In genomic region chr9:134026561-134026960, GRCh38 we compare ENCODE assay signal across 8 cellular contexts. TPM values are rescaled to one million over a fixed set of nuclear protein-coding genes. Genes with fewer than 3 reads are reported as not detected.
DNase-seq lines count a peak whose midpoint lies in the region; ATAC-seq, FAIRE-seq and TF ChIP-seq lines count a peak whose summit lies in the region.
"Had no signal": no experiment of that assay in that cellular context is flagged by ENCODE, and none has a peak within 500 bp of the region (broad histone marks: within the 10 kb centered on the region; RNA-seq: fewer than 3 reads in every experiment).

No MANE protein-coding gene starts in this region.

- no peak for TF ChIP-seq POLR2A in endothelial cell of umbilical vein (IDR thresholded peaks at IDR 0.05; ENCODE audit: low read depth, low read length)

- H3K79me2 ChIP-seq in DND-41 (ENCODE audit: insufficient read depth, low read length) (no peaks in the 10 kb centered on the region), OCI-LY7 (ENCODE audit: insufficient read depth, low read depth, low read length) (no peaks in the 10 kb centered on the region), endothelial cell of umbilical vein (ENCODE audit: control insufficient read depth, insufficient read depth, low read length) (no peaks in the 10 kb centered on the region)

- intact Hi-C loops in OCI-LY7 (cut with micrococcal nuclease; ENCODE audit: unreplicated experiment) (loop anchor here (5.0 kb wide), 2 partner anchors 41 to 111 kb away; partner anchors contain the start of genes BRD3 and WDR5), endothelial cell of umbilical vein (cut with micrococcal nuclease) (no loop called here), pancreas (cut with DNase I) (no loop called here)

- FAIRE-seq in endothelial cell of umbilical vein (lab: Jason Lieb, UNC) (no peak), pancreas (lab: Jason Lieb, UNC) (no peak)

- peaks cover 19% of the 10 kb centered on the region for H3K4me1 ChIP-seq in DND-41 (ENCODE audit: insufficient read depth, low read length)
- H3K4me1 ChIP-seq in OCI-LY7 (ENCODE audit: insufficient read depth, low read length, poor library complexity, severe bottlenecking): peaks cover 12% of the 10 kb centered on the region
- peaks cover 5% of the 10 kb centered on the region for H3K4me1 ChIP-seq in endothelial cell of umbilical vein (ENCODE audit: control insufficient read depth, extremely low read depth, insufficient read depth, low read length)
- peaks cover 5 to 6% (median 5%) of the 10 kb centered on the region in 3 donors for H3K4me1 ChIP-seq in pancreas

- peaks cover 10% of the 10 kb centered on the region; the same call in 1 of the 2 replicates for H4K20me1 ChIP-seq in DND-41 (ENCODE audit: insufficient read depth, low read length)
- H4K20me1 ChIP-seq in OCI-LY7 (ENCODE audit: insufficient read depth, low read length): no peaks in the 10 kb centered on the region
- H4K20me1 ChIP-seq in endothelial cell of umbilical vein (replicated peaks; ENCODE audit: control insufficient read depth, extremely low read depth, insufficient read depth, low read length): no peaks in the 10 kb centered on the region

- no peak for TF ChIP-seq CTCF in DND-41 (IDR thresholded peaks at IDR 0.05; ENCODE audit: borderline replicate concordance, extremely low read depth, low read length, poor library complexity, severe bottlenecking)
- TF ChIP-seq CTCF in OCI-LY7 (conservative IDR thresholded peaks at IDR 0.05; ENCODE audit: low read length): no peak
- no peak for TF ChIP-seq CTCF in endothelial cell of umbilical vein (IDR thresholded peaks at IDR 0.05; ENCODE audit: extremely low read depth in 1 of 2, insufficient read depth in 1 of 2, low read depth in 1 of 2, low read length in 2 of 2)
- TF ChIP-seq CTCF in pancreas (IDR thresholded peaks at IDR 0.05): no peak

- DNase-seq in DND-41 (no peak), OCI-LY7 (ENCODE audit: low spot score) (no peak), endothelial cell of umbilical vein (ENCODE audit: low read depth, low spot score) (no peak), pancreas (peak in 4 of 6 donors; percentile 47 to 78 (median 58)), kidney tubule cell (ENCODE audit: low spot score) (no peak), NCI-H187 treated with DMSO at 0.1 percent for 48 hours (lab: John Stamatoyannopoulos, UW) (no peak), NCI-H446 (lab: John Stamatoyannopoulos, UW) (no peak)

- no peak overlapping the region for H2AFZ ChIP-seq in DND-41 (ENCODE audit: low read depth, low read length)
- H2AFZ ChIP-seq in OCI-LY7 (ENCODE audit: low read length): no peak overlapping the region
- no peak overlapping the region for H2AFZ ChIP-seq in endothelial cell of umbilical vein (ENCODE audit: low read depth, low read length)

- H3K36me3 ChIP-seq in DND-41 (ENCODE audit: insufficient read depth, low read length): peaks cover 11% of the 10 kb centered on the region
- peaks cover 9% of the 10 kb centered on the region; the same call in 1 of the 2 replicates for H3K36me3 ChIP-seq in OCI-LY7 (ENCODE audit: insufficient read depth, low read length)
- peaks cover under 1 to 2% of the 10 kb centered on the region in 2 experiments for H3K36me3 ChIP-seq in endothelial cell of umbilical vein (ENCODE audit: control insufficient read depth in 2 of 2, extremely low read depth in 1 of 2, insufficient read depth in 2 of 2, low read length in 2 of 2)
- no peaks in the 10 kb centered on the region for H3K36me3 ChIP-seq in pancreas

- H3K4me2 ChIP-seq in DND-41 (ENCODE audit: insufficient read depth, low read length): peak overlapping the region; percentile 87
- H3K4me2 ChIP-seq in OCI-LY7 (ENCODE audit: low read length): peak overlapping the region; percentile 73
- no peak overlapping the region for H3K4me2 ChIP-seq in endothelial cell of umbilical vein (ENCODE audit: insufficient read depth, low read length)

- H3K9ac ChIP-seq in DND-41 (ENCODE audit: low read depth, low read length): no peak overlapping the region
- H3K9ac ChIP-seq in endothelial cell of umbilical vein (replicated peaks; ENCODE audit: extremely low read depth, insufficient read depth, low read length): no peak overlapping the region

- CTCF ChIA-PET in OCI-LY7 (lab: Charles Lee; ENCODE audit: unreplicated experiment): no interaction called here
- CTCF ChIA-PET in endothelial cell of umbilical vein (lab: Charles Lee): interaction anchor here (0.9 to 4.0 kb wide), 4 partner anchors 25 to 244 kb away, joined by 3 to 24 read pairs (median 10); no protein-coding TSS in a partner anchor

- no peaks in the 10 kb centered on the region for H3K9me1 ChIP-seq in endothelial cell of umbilical vein (replicated peaks; ENCODE audit: control insufficient read depth, extremely low read depth, insufficient read depth, low read length)

- H3K27me3 ChIP-seq in DND-41 (ENCODE audit: insufficient read depth, low read length, poor library complexity) (no peaks in the 10 kb centered on the region), endothelial cell of umbilical vein (ENCODE audit: control insufficient read depth in 2 of 2, insufficient read depth in 2 of 2, low read length in 2 of 2) (no peaks in the 10 kb centered on the region), pancreas (no peaks in the 10 kb centered on the region)
- H3K27me3 ChIP-seq: esophagus squamous epithelium had no signal

- POLR2A ChIA-PET in OCI-LY7 (lab: Charles Lee): no interaction called here
- POLR2A ChIA-PET in endothelial cell of umbilical vein (lab: Charles Lee): no interaction called here

- BruUV-seq in OCI-LY7 (replicated peaks; lab: Mats Ljungman, UMichigan): no TSS peak
- BruUV-seq in endothelial cell of umbilical vein (replicated peaks; lab: Mats Ljungman, UMichigan): TSS peak; percentile 11

- no peak for ATAC-seq in DND-41 (ENCODE audit: insufficient read depth, low read depth)
- no peak for ATAC-seq in pancreas

- no peaks in the 10 kb centered on the region for H3K9me3 ChIP-seq in DND-41 (ENCODE audit: insufficient read depth, low read length, severe bottlenecking)
- no peaks in the 10 kb centered on the region for H3K9me3 ChIP-seq in OCI-LY7 (ENCODE audit: low read length)
- H3K9me3 ChIP-seq in endothelial cell of umbilical vein (replicated peaks; ENCODE audit: control insufficient read depth, insufficient read depth, low read length): no peaks in the 10 kb centered on the region
- H3K9me3 ChIP-seq in pancreas: no peaks in the 10 kb centered on the region
- H3K9me3 ChIP-seq: esophagus squamous epithelium had no signal

- 86 to 89% methylated on average over 18 of the region's 18 CpGs for WGBS in pancreas, 2 donors

- H3K9me2 ChIP-seq in OCI-LY7 (ENCODE audit: insufficient read depth, low read length): no peaks in the 10 kb centered on the region

- H3K4me3 ChIP-seq in DND-41 (ENCODE audit: low read depth in 1 of 2, low read length in 2 of 2) (peak overlapping the region in 1 of 2 experiments; percentile 76; a peak in 2 of 4 replicates), OCI-LY7 (ENCODE audit: low read depth, low read length, poor library complexity, severe bottlenecking) (peak overlapping the region; percentile 83), endothelial cell of umbilical vein (replicated peaks in 1 of 3; ENCODE audit: insufficient read depth in 1 of 3, low read depth in 1 of 3, low read length in 3 of 3) (no peak overlapping the region), pancreas (peak overlapping the region in 1 of 4 donors; percentile 97)

- H3K27ac ChIP-seq in DND-41 (ENCODE audit: low read length) (no peak overlapping the region), OCI-LY7 (ENCODE audit: low read depth, low read length, poor library complexity, severe bottlenecking) (no peak overlapping the region), endothelial cell of umbilical vein (ENCODE audit: insufficient read depth, low read depth, low read length) (no peak overlapping the region), pancreas (no peak overlapping the region)

- dilution Hi-C loops in endothelial cell of umbilical vein (cut with MboI; ENCODE audit: extremely low pct_ligation_motif_present, low sequenced_read_pairs): no loop called here

RNA-seq across cellular contexts. Expression of gene BRD3OS, which starts 1.3 kb away (rescaled TPM):
- total RNA-seq in OCI-LY7 (2014; rRNA removed; shearing (Covaris generic)): 12.4 and 21.6 TPM in 2 replicates
- total RNA-seq in OCI-LY7 (2022) (13.7 and 16.4 TPM in 2 replicates), endothelial cell of umbilical vein (15.4 and 18.2 TPM in 2 replicates), pancreas (10 to 100 TPM in 1 of 6 donors, 1 to 10 TPM in 5; 6.0 to 12.5 (median 7.3) TPM)
- polyA plus RNA-seq in endothelial cell of umbilical vein (10.6 and 11.9 TPM in 2 replicates), pancreas (1 to 10 TPM; 4.8 to 9.8 TPM)
- polyA plus RNA-seq in endothelial cell of umbilical vein (2011; cell fraction: cytosol; rRNA removed): 11.8 and 13.1 TPM in 2 replicates
- 7.0 and 8.3 TPM in 2 replicates for polyA plus RNA-seq in endothelial cell of umbilical vein (2011; cell fraction: nucleus; rRNA removed)
- 13.4 and 13.5 TPM in 2 replicates for polyA plus RNA-seq in endothelial cell of umbilical vein (2012)
- polyA minus RNA-seq in endothelial cell of umbilical vein: 6.8 and 10.0 TPM in 2 replicates
- polyA minus RNA-seq in endothelial cell of umbilical vein (2011; cell fraction: cytosol; rRNA and poly(A)+ RNA removed): 8.9 TPM
- 2.3 and 4.9 TPM in 2 replicates for polyA minus RNA-seq in endothelial cell of umbilical vein (2011; cell fraction: nucleus; rRNA and poly(A)+ RNA removed)

RNA-seq across cellular contexts. Expression of gene VAV2, which starts 34.4 kb away (rescaled TPM):
- 10.6 and 11.0 TPM in 2 replicates for total RNA-seq in OCI-LY7 (2014; rRNA removed; shearing (Covaris generic))
- 23.2 and 27.8 TPM in 2 replicates for total RNA-seq in OCI-LY7 (2022)
- 29.9 and 30.6 TPM in 2 replicates for total RNA-seq in endothelial cell of umbilical vein
- 8.6 and 10.6 TPM in 2 replicates for polyA plus RNA-seq in endothelial cell of umbilical vein
- 14.4 and 14.8 TPM in 2 replicates for polyA plus RNA-seq in endothelial cell of umbilical vein (2011; cell fraction: cytosol; rRNA removed)
- 32.0 and 32.3 TPM in 2 replicates for polyA plus RNA-seq in endothelial cell of umbilical vein (2011; cell fraction: nucleus; rRNA removed)
- polyA plus RNA-seq in endothelial cell of umbilical vein (2012): 18.8 and 23.8 TPM in 2 replicates
- 22.5 and 22.6 TPM in 2 replicates for polyA minus RNA-seq in endothelial cell of umbilical vein
- polyA minus RNA-seq in endothelial cell of umbilical vein (2011; cell fraction: cytosol; rRNA and poly(A)+ RNA removed): 24.8 TPM
- polyA minus RNA-seq in endothelial cell of umbilical vein (2011; cell fraction: nucleus; rRNA and poly(A)+ RNA removed): 18.1 TPM in 2 replicates
- total RNA-seq in pancreas: 10 to 100 TPM; 25.7 to 41.0 (median 34.4) TPM
- polyA plus RNA-seq in pancreas: 10 to 100 TPM; 20.5 to 35.1 TPM

RNA-seq across cellular contexts. Expression of gene BRD3, which starts 41.3 kb away (rescaled TPM):
- total RNA-seq in OCI-LY7 (2014; rRNA removed; shearing (Covaris generic)): 3.1 and 3.5 TPM in 2 replicates
- total RNA-seq in OCI-LY7 (2022) (16.3 and 16.6 TPM in 2 replicates), endothelial cell of umbilical vein (47.1 and 54.1 TPM in 2 replicates), pancreas (10 to 100 TPM; 14.4 to 36.3 (median 17.2) TPM)
- polyA plus RNA-seq in endothelial cell of umbilical vein (10.5 and 13.7 TPM in 2 replicates), pancreas (1 to 10 TPM; 8.8 to 9.0 TPM)
- 9.3 and 10.5 TPM in 2 replicates for polyA plus RNA-seq in endothelial cell of umbilical vein (2011; cell fraction: cytosol; rRNA removed)
- 16.5 and 20.1 TPM in 2 replicates for polyA plus RNA-seq in endothelial cell of umbilical vein (2011; cell fraction: nucleus; rRNA removed)
- 18.5 and 24.5 TPM in 2 replicates for polyA plus RNA-seq in endothelial cell of umbilical vein (2012)
- polyA minus RNA-seq in endothelial cell of umbilical vein: 11.4 and 13.8 TPM in 2 replicates
- polyA minus RNA-seq in endothelial cell of umbilical vein (2011; cell fraction: cytosol; rRNA and poly(A)+ RNA removed): 30.0 TPM
- polyA minus RNA-seq in endothelial cell of umbilical vein (2011; cell fraction: nucleus; rRNA and poly(A)+ RNA removed): 11.8 and 17.2 TPM in 2 replicates

Comparison
In these comparisons a context has a peak if more than half of its experiments do, and no peak if none do; other contexts are left out.
1. DNase-seq: peak in pancreas (4 of 6); none in DND-41 (single experiment), OCI-LY7 (single experiment), endothelial cell of umbilical vein (single experiment), kidney tubule cell (single experiment), NCI-H187 treated with DMSO at 0.1 percent for 48 hours (single experiment) and NCI-H446 (0 of 2).